ENCODE assay signal across 16 cellular contexts in genomic region chr13:91155512-91156114, GRCh38.
DNase-seq lines count a peak whose midpoint lies in the region; ATAC-seq, FAIRE-seq and TF ChIP-seq lines count a peak whose summit lies in the region.
"Had no signal": no experiment of that assay in that cellular context is flagged by ENCODE, and none has a peak within 500 bp of the region (broad histone marks: within the 10 kb centered on the region; RNA-seq: fewer than 3 reads in every experiment).

No MANE protein-coding gene starts in this region.

- H3K4me1 Mint-ChIP-seq in type B pancreatic cell (ENCODE audit: unreplicated experiment) = peaks cover 51% of the 10 kb centered on the region

- no peak for FAIRE-seq in K562 (lab: Jason Lieb, UNC)
- FAIRE-seq: colon had no signal

- H3K79me2 ChIP-seq in K562 (ENCODE audit: control insufficient read depth, insufficient read depth, low read length) = no peaks in the 10 kb centered on the region

- no peak overlapping the region for H2BK5ac ChIP-seq in mesenchymal stem cell (ENCODE audit: low read depth, low read length, poor library complexity, severe bottlenecking)

- no peak for TF ChIP-seq RAD21 in K562 (CRISPR knock-in tag; conservative IDR thresholded peaks at IDR 0.05 in 1 of 2, IDR thresholded peaks at IDR 0.05 in 1 of 2)

- H3K27me3 ChIP-seq in HUES48 (ENCODE audit: control insufficient read depth, insufficient read depth, low read length) (no peaks in the 10 kb centered on the region), K562 (ENCODE audit: control insufficient read depth in 2 of 2, insufficient read depth in 2 of 2, low read length in 2 of 2) (no peaks in the 10 kb centered on the region), mesenchymal stem cell (ENCODE audit: control insufficient read depth in 1 of 2, insufficient read depth in 1 of 2, low read length in 2 of 2) (no peaks in the 10 kb centered on the region)
- H3K27me3 ChIP-seq: BE2C, testis had no signal

- no peak for TF ChIP-seq EP300 in K562 (IDR thresholded peaks at IDR 0.05; ENCODE audit: low read length)

- intact Hi-C loops in K562 (cut with micrococcal nuclease) = no loop called here

- H3K36me3 Mint-ChIP-seq in type B pancreatic cell = no peaks in the 10 kb centered on the region

- ATAC-seq in K562 = no peak
- ATAC-seq: activated CD4-positive, CD25-positive, alpha-beta regulatory T cell treated with anti-CD3 and anti-CD28 coated beads, Interleukin-2, amount 50 U/mL, for 24 hours had no signal

- BruUV-seq in K562 (replicated peaks; lab: Mats Ljungman, UMichigan) = no TSS peak

- no peaks in the 10 kb centered on the region for H3K9me1 ChIP-seq in K562 (ENCODE audit: control insufficient read depth, insufficient read depth, low read length)

- under 1% methylated on average over 5 of the region's 5 CpGs for WGBS in K562 (ENCODE audit: insufficient coverage, low coverage, missing lambda C conversion rate)
- 47% methylated on average over 5 of the region's 5 CpGs for WGBS in mesenchymal stem cell

- H3K4me2 ChIP-seq in K562 (ENCODE audit: insufficient read depth, low read length) = no peak overlapping the region
- H3K4me2 ChIP-seq in mesenchymal stem cell (ENCODE audit: low read length, poor library complexity, severe bottlenecking) = no peak overlapping the region

- no peak overlapping the region for H3K23ac ChIP-seq in mesenchymal stem cell (ENCODE audit: low read length in 2 of 2)

- H2BK12ac ChIP-seq in mesenchymal stem cell (ENCODE audit: low read length in 2 of 2) = peak overlapping the region in 1 of 2 experiments; percentile 18

- H4K20me1 ChIP-seq in K562 (replicated peaks; ENCODE audit: control insufficient read depth, insufficient read depth, low read length) = no peaks in the 10 kb centered on the region

- H3K9me3 Mint-ChIP-seq in type B pancreatic cell = peaks cover 6% of the 10 kb centered on the region

- POLR2A ChIA-PET in K562 (lab: Yijun Ruan, JAX) = no interaction called here

- TF ChIP-seq CTCF in K562 (IDR thresholded peaks at IDR 0.05 in 2 of 3, conservative IDR thresholded peaks at IDR 0.05 in 1 of 3; ENCODE audit: insufficient read depth in 2 of 3, low read depth in 1 of 3, low read length in 3 of 3) = no peak
- TF ChIP-seq CTCF in type B pancreatic cell (conservative IDR thresholded peaks at IDR 0.05) = no peak

- H3K36me3 ChIP-seq in HUES48 (ENCODE audit: control insufficient read depth, insufficient read depth, low read length) (no peaks in the 10 kb centered on the region), K562 (ENCODE audit: control insufficient read depth, insufficient read depth, low read length) (no peaks in the 10 kb centered on the region), mesenchymal stem cell (ENCODE audit: control insufficient read depth in 1 of 2, insufficient read depth in 2 of 2, low read depth in 1 of 2, low read length in 2 of 2) (no peaks in the 10 kb centered on the region)
- H3K36me3 ChIP-seq: BE2C, gastrocnemius medialis had no signal

- CTCF ChIA-PET in K562 (lab: Yijun Ruan, JAX; ENCODE audit: low intra/inter-chr PET ratio) = no interaction called here

- H3K4me1 ChIP-seq in HUES48 (ENCODE audit: control insufficient read depth, insufficient read depth, low read length) (peaks cover 25% of the 10 kb centered on the region), K562 (replicated peaks in 1 of 2; ENCODE audit: control insufficient read depth in 2 of 2, insufficient read depth in 2 of 2, low read length in 2 of 2) (no peaks in the 10 kb centered on the region), mesenchymal stem cell (ENCODE audit: control insufficient read depth, insufficient read depth, low read depth, low read length) (peaks cover 5% of the 10 kb centered on the region)
- H3K4me1 ChIP-seq: gastrocnemius medialis, testis had no signal

- H3K4me3 Mint-ChIP-seq in type B pancreatic cell = peak overlapping the region; percentile 63

- H2AFZ ChIP-seq in K562 (ENCODE audit: low read depth, low read length) (no peak overlapping the region), mesenchymal stem cell (ENCODE audit: low read depth, low read length) (no peak overlapping the region)

- peak overlapping the region; percentile 91 for H3K27ac Mint-ChIP-seq in type B pancreatic cell

- no peak overlapping the region for H2BK15ac ChIP-seq in mesenchymal stem cell (ENCODE audit: low read depth, poor library complexity, severe bottlenecking)

- H3K4ac ChIP-seq in mesenchymal stem cell (ENCODE audit: low read depth in 1 of 2, low read length in 2 of 2) = no peak overlapping the region

- no peaks in the 10 kb centered on the region for H3K79me1 ChIP-seq in mesenchymal stem cell (replicated peaks; ENCODE audit: low read length, poor library complexity, severe bottlenecking)

- H3K9me3 ChIP-seq in HUES48 (ENCODE audit: control insufficient read depth, insufficient read depth, low read length) (no peaks in the 10 kb centered on the region), K562 (replicated peaks; ENCODE audit: control insufficient read depth, insufficient read depth, low read depth, low read length) (0 out of 2 replicates have a peak, but pooled peaks cover 2% of the 10 kb centered on the region), mesenchymal stem cell (ENCODE audit: control insufficient read depth, low read length) (no peaks in the 10 kb centered on the region)
- H3K9me3 ChIP-seq: BE2C, gastrocnemius medialis, testis had no signal

- H3K18ac ChIP-seq in mesenchymal stem cell (ENCODE audit: low read depth in 1 of 2, low read length in 2 of 2) = no peak overlapping the region

- H3K27me3 Mint-ChIP-seq in type B pancreatic cell = no peaks in the 10 kb centered on the region

- H2BK120ac ChIP-seq in mesenchymal stem cell (ENCODE audit: low read depth, low read length) = no peak overlapping the region

- TF ChIP-seq POLR2A in K562 (conservative IDR thresholded peaks at IDR 0.05) = no peak

- H3K4me3 ChIP-seq in HUES48 (ENCODE audit: low read depth, low read length) (no peak overlapping the region), K562 (no peak overlapping the region), mesenchymal stem cell (ENCODE audit: insufficient read depth in 1 of 2, low read depth in 1 of 2, low read length in 2 of 2) (no peak overlapping the region)
- H3K4me3 ChIP-seq: gastrocnemius medialis, testis had no signal

- H2AK5ac ChIP-seq in mesenchymal stem cell (ENCODE audit: low read length, severe bottlenecking) = no peak overlapping the region

- in situ Hi-C loops in K562 (cut with MboI) = no loop called here

- no peak for DNase-seq in K562 (ENCODE audit: extremely low read depth in 1 of 4, low spot score in 3 of 4)
- no peak for DNase-seq in mesenchymal stem cell
- DNase-seq in type B pancreatic cell (ENCODE audit: extremely low spot score, unreplicated experiment) = no peak
- DNase-seq in SIG-M5 treated with dmso at 0.1 percent for 504 hours (lab: John Stamatoyannopoulos, UW; ENCODE audit: unreplicated experiment) = no peak
- DNase-seq in activated T-cell treated with anti-CD3 and anti-CD28 coated beads, Interleukin-2, amount 50 U/mL, for 1 hour = no peak
- DNase-seq in NK-92 (lab: John Stamatoyannopoulos, UW; ENCODE audit: unreplicated experiment) = no peak
- DNase-seq: anterior cingulate cortex; BE2C; gastrocnemius medialis; nucleus accumbens; stimulated activated CD4-positive, alpha-beta T cell treated with anti-CD3 and anti-CD28 coated beads, Interleukin-4, amount 100 ng/mL, for 24 hours; stimulated activated CD8-positive, alpha-beta memory T cell treated with anti-CD3 and anti-CD28 coated beads, Interleukin-4, amount 100 ng/mL, for 48 hours; testis had no signal

- no peak overlapping the region for H3K9ac ChIP-seq in HUES48 (ENCODE audit: low read depth, low read length)
- no peak overlapping the region for H3K9ac ChIP-seq in K562 (ENCODE audit: insufficient read depth in 1 of 2, low read depth in 2 of 2, low read length in 2 of 2)
- no peak overlapping the region for H3K9ac ChIP-seq in mesenchymal stem cell (ENCODE audit: low read length)

- H3K27ac ChIP-seq in HUES48 (ENCODE audit: low read depth, low read length) = peak overlapping the region; percentile 26
- no peak overlapping the region for H3K27ac ChIP-seq in K562 (ENCODE audit: extremely low read depth, low read depth, low read length)
- peak overlapping the region; percentile 74 for H3K27ac ChIP-seq in mesenchymal stem cell (ENCODE audit: low read length, poor library complexity, severe bottlenecking)
- H3K27ac ChIP-seq: gastrocnemius medialis, testis had no signal

- peak overlapping the region in 1 of 2 experiments; percentile 32 for H3K14ac ChIP-seq in mesenchymal stem cell (ENCODE audit: low read length in 2 of 2)

- H4K91ac ChIP-seq in mesenchymal stem cell (ENCODE audit: low read length) = no peak overlapping the region

- no peak overlapping the region for H4K8ac ChIP-seq in mesenchymal stem cell (ENCODE audit: low read length)

TF ChIP-seq in K562, 482 proteins besides CTCF, POLR2A, EP300 and RAD21 (continues in another document):
- TF ChIP-seq, protein P1, sequence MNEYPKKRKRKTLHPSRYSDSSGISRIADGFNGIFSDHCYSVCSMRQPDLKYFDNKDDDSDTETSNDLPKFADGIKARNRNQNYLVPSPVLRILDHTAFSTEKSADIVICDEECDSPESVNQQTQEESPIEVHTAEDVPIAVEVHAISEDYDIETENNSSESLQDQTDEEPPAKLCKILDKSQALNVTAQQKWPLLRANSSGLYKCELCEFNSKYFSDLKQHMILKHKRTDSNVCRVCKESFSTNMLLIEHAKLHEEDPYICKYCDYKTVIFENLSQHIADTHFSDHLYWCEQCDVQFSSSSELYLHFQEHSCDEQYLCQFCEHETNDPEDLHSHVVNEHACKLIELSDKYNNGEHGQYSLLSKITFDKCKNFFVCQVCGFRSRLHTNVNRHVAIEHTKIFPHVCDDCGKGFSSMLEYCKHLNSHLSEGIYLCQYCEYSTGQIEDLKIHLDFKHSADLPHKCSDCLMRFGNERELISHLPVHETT (CRISPR knock-in tag; conservative IDR thresholded peaks at IDR 0.05 in 1 of 2, IDR thresholded peaks at IDR 0.05 in 1 of 2) = 0 out of 4 replicates have a peak, but pooled peaks of 1 of the 2 experiments have one; percentile 76
- peak; percentile 48 for TF ChIP-seq BRF2 (IDR thresholded peaks at IDR 0.05; ENCODE audit: borderline replicate concordance, insufficient read depth, insufficient read length)
- TF ChIP-seq SMAD2 (IDR thresholded peaks at IDR 0.05; ENCODE audit: low read depth, low read length) = no peak
